ENCODE assay signal across 7 cellular contexts in genomic region chr10:101161494-101162299, GRCh38. TPM values are rescaled to one million over a fixed set of nuclear protein-coding genes. Genes with fewer than 3 reads are reported as not detected.
DNase-seq lines count a peak whose midpoint lies in the region; ATAC-seq and TF ChIP-seq lines count a peak whose summit lies in the region.

No MANE protein-coding gene starts in this region.

- H3K27ac ChIP-seq in gastrocnemius medialis: no peak overlapping the region

- H3K4me1 ChIP-seq in gastrocnemius medialis: peaks cover 0 to 3% of the 10 kb centered on the region in 2 donors

- H3K36me3 ChIP-seq in gastrocnemius medialis: no peaks in the 10 kb centered on the region

- DNase-seq in NCI-H128 (lab: John Stamatoyannopoulos, UW; ENCODE audit: unreplicated experiment) (peak; percentile 41), T-helper 9 cell (peak; percentile 64), astrocyte of the cerebellum (ENCODE audit: low read depth) (peak; percentile 45), hippocampal formation (lab: John Stamatoyannopoulos, UW) (peak; percentile 41 to 48), gastrocnemius medialis (peak; percentile 34 to 49), 8988T (no peak)

- H3K4me3 ChIP-seq in GM12875 (ENCODE audit: low read depth, low read length) (no peak overlapping the region), astrocyte of the cerebellum (ENCODE audit: low read depth, low read length) (peak overlapping the region; percentile 25), gastrocnemius medialis (peak overlapping the region; percentile 24 to 53 (median 33))

- TF ChIP-seq CTCF in GM12875 (IDR thresholded peaks at IDR 0.05; ENCODE audit: borderline replicate concordance, insufficient read depth, low read depth, low read length): peak; percentile 93
- TF ChIP-seq CTCF in astrocyte of the cerebellum (IDR thresholded peaks at IDR 0.05; ENCODE audit: low read depth, low read length, missing control alignments): peak; percentile 95
- TF ChIP-seq CTCF in gastrocnemius medialis (IDR thresholded peaks at IDR 0.05 in 4 of 5, conservative IDR thresholded peaks at IDR 0.05 in 1 of 5): peak; percentile 84 to 95 (median 86)

- TF ChIP-seq POLR2A in gastrocnemius medialis (IDR thresholded peaks at IDR 0.05): no peak

- in situ Hi-C loops in astrocyte of the cerebellum (cut with HindIII; ENCODE audit: low sequenced_read_pairs): no loop called here
- in situ Hi-C loops in gastrocnemius medialis (cut with MboI; ENCODE audit: low sequenced_read_pairs in 4 of 4): no loop called here

- intact Hi-C loops in gastrocnemius medialis (cut with DNase I; ENCODE audit: low total_unique reads): loop anchor here (2.0 kb wide), 1 partner anchor 409 kb away; no protein-coding TSS in a partner anchor

- no peaks in the 10 kb centered on the region for H3K9me3 ChIP-seq in gastrocnemius medialis

- ATAC-seq in gastrocnemius medialis: peak; percentile 88 to 91

- peaks cover 10 to 35% (median 20%) of the 10 kb centered on the region in 3 donors for H3K27me3 ChIP-seq in gastrocnemius medialis

RNA-seq across cellular contexts. Expression of gene TLX1, which starts 30.6 kb away (rescaled TPM):
- not detected for total RNA-seq in gastrocnemius medialis
